27 cellular contexts compared by ENCODE assay signal in genomic region chr18:9449580-9449979, GRCh38. TPM values are rescaled to one million over a fixed set of nuclear protein-coding genes. Genes with fewer than 3 reads are reported as not detected.
DNase-seq lines count a peak whose midpoint lies in the region; ATAC-seq, FAIRE-seq and TF ChIP-seq lines count a peak whose summit lies in the region.
"Had no signal": no experiment of that assay in that cellular context is flagged by ENCODE, and none has a peak within 500 bp of the region (broad histone marks: within the 10 kb centered on the region; RNA-seq: fewer than 3 reads in every experiment).

No MANE protein-coding gene starts in this region.

- DNase-seq in GM23248, result no peak
- peak; percentile 29 to 43 for DNase-seq in cardiac fibroblast (ENCODE audit: low read depth in 2 of 2)
- peak; percentile 24 for DNase-seq in mesendoderm
- DNase-seq in medulla oblongata (ENCODE audit: extremely low spot score), result no peak
- DNase-seq in activated T-cell treated with anti-CD3 and anti-CD28 coated beads, Interleukin-2, amount 50 U/mL, for 4 hours, result no peak
- DNase-seq in activated CD8-positive, alpha-beta T cell treated with anti-CD3 and anti-CD28 coated beads, Interleukin-2, amount 10 ng/mL, durations not matched to agents 7 days and 5 days, result no peak
- no peak for DNase-seq in kidney
- DNase-seq: activated B cell treated with CpG ODN at 0.5 μM for 24 hours; activated CD4-positive, alpha-beta T cell treated with anti-CD3 and anti-CD28 coated beads, Interleukin-2, amount 50 U/mL, for 4 hours; activated CD8-positive, alpha-beta memory T cell treated with anti-CD3 and anti-CD28 coated beads, Interleukin-2, amount 50 U/mL, for 4 hours; activated effector memory CD4-positive, alpha-beta T cell treated with Interleukin-2 at 50 U/mL for 16 hours; activated naive CD8-positive, alpha-beta T cell treated with anti-CD3 and anti-CD28 coated beads for 36 hours; cerebellar nuclear complex; COR-L47; DMS79 treated with DMSO at 0.1 percent for 48 hours; immature natural killer cell; left lung; NCI-H1105 treated with DMSO at 0.1 percent for 48 hours; NCI-H2081; PC-9; SHP77; T-helper 9 cell; upper lobe of left lung had no signal

- no peak overlapping the region for H4K8ac ChIP-seq in mesendoderm (ENCODE audit: low read depth, low read length)

- H3K56ac ChIP-seq in mesendoderm (ENCODE audit: low read length), result no peak overlapping the region

- no peak overlapping the region for H3K4ac ChIP-seq in mesendoderm (ENCODE audit: low read depth, low read length)

- no peak for TF ChIP-seq CTCF in cardiac fibroblast (IDR thresholded peaks at IDR 0.05; ENCODE audit: low read depth, low read length)
- TF ChIP-seq CTCF in kidney (IDR thresholded peaks at IDR 0.05; ENCODE audit: borderline replicate concordance, extremely low read depth, insufficient read depth), result no peak

- no peaks in the 10 kb centered on the region for H4K20me1 ChIP-seq in GM23248 (ENCODE audit: insufficient read depth)
- H4K20me1 ChIP-seq: BLaER1 had no signal

- peaks cover 14% of the 10 kb centered on the region for H3K9me3 Mint-ChIP-seq in activated T-cell treated with anti-CD3 and anti-CD28 coated beads, Interleukin-2, amount 50 U/mL, for 4 hours
- no peaks in the 10 kb centered on the region for H3K9me3 Mint-ChIP-seq in activated CD8-positive, alpha-beta T cell treated with anti-CD3 and anti-CD28 coated beads, Interleukin-2, amount 10 ng/mL, durations not matched to agents 7 days and 5 days (ENCODE audit: insufficient read depth)

- POLR2A ChIA-PET in activated CD8-positive, alpha-beta T cell treated with anti-CD3 and anti-CD28 coated beads, Interleukin-2, amount 10 ng/mL, durations not matched to agents 7 days and 5 days (lab: Charles Lee), result no interaction called here

- peaks cover 2% of the 10 kb centered on the region for H3K36me3 Mint-ChIP-seq in activated T-cell treated with anti-CD3 and anti-CD28 coated beads, Interleukin-2, amount 50 U/mL, for 4 hours (ENCODE audit: insufficient read depth)
- H3K36me3 Mint-ChIP-seq in activated CD8-positive, alpha-beta T cell treated with anti-CD3 and anti-CD28 coated beads, Interleukin-2, amount 10 ng/mL, durations not matched to agents 7 days and 5 days (ENCODE audit: low read depth), result no peaks in the 10 kb centered on the region
- H3K36me3 Mint-ChIP-seq: activated naive CD8-positive, alpha-beta T cell treated with anti-CD3 and anti-CD28 coated beads for 36 hours; immature natural killer cell had no signal

- no peaks in the 10 kb centered on the region for H3K9me2 ChIP-seq in GM23248 (ENCODE audit: insufficient read depth)

- H4K5ac ChIP-seq in mesendoderm (ENCODE audit: low read length), result no peak overlapping the region

- no peaks in the 10 kb centered on the region; the same call in 1 of the 2 replicates for H3F3A ChIP-seq in GM23248 (ENCODE audit: insufficient read depth)

- H3K18ac ChIP-seq in mesendoderm (ENCODE audit: low read length), result no peak overlapping the region

- peaks cover 1% of the 10 kb centered on the region for H3K4me1 Mint-ChIP-seq in activated T-cell treated with anti-CD3 and anti-CD28 coated beads, Interleukin-2, amount 50 U/mL, for 4 hours (ENCODE audit: low read depth)
- no peaks in the 10 kb centered on the region for H3K4me1 Mint-ChIP-seq in activated CD8-positive, alpha-beta T cell treated with anti-CD3 and anti-CD28 coated beads, Interleukin-2, amount 10 ng/mL, durations not matched to agents 7 days and 5 days (ENCODE audit: low read depth)
- H3K4me1 Mint-ChIP-seq: activated B cell treated with CpG ODN at 0.5 μM for 24 hours; activated naive CD8-positive, alpha-beta T cell treated with anti-CD3 and anti-CD28 coated beads for 36 hours; immature natural killer cell had no signal

- no peak overlapping the region for H3K9ac ChIP-seq in GM23248
- H3K9ac ChIP-seq in mesendoderm (ENCODE audit: low read length), result no peak overlapping the region
- H3K9ac ChIP-seq in kidney (ENCODE audit: low read length in 2 of 2), result no peak overlapping the region
- H3K9ac ChIP-seq: BLaER1 had no signal

- H3K27ac ChIP-seq in ACC112 (ENCODE audit: low read depth, low read length), result no peak overlapping the region
- no peak overlapping the region for H3K27ac ChIP-seq in GM23248
- H3K27ac ChIP-seq in mesendoderm (ENCODE audit: low read depth, low read length), result no peak overlapping the region
- H3K27ac ChIP-seq in kidney (ENCODE audit: low read depth in 2 of 2, low read length in 2 of 2), result no peak overlapping the region
- H3K27ac ChIP-seq: A549, BLaER1, left lung, PC-9, prostate gland, upper lobe of left lung had no signal

- H3K79me1 ChIP-seq in mesendoderm (ENCODE audit: low read length), result no peaks in the 10 kb centered on the region

- no peak overlapping the region for H3K4me3 Mint-ChIP-seq in activated T-cell treated with anti-CD3 and anti-CD28 coated beads, Interleukin-2, amount 50 U/mL, for 4 hours
- H3K4me3 Mint-ChIP-seq in activated CD8-positive, alpha-beta T cell treated with anti-CD3 and anti-CD28 coated beads, Interleukin-2, amount 10 ng/mL, durations not matched to agents 7 days and 5 days, result no peak overlapping the region
- H3K4me3 Mint-ChIP-seq: activated B cell treated with CpG ODN at 0.5 μM for 24 hours; activated naive CD8-positive, alpha-beta T cell treated with anti-CD3 and anti-CD28 coated beads for 36 hours; immature natural killer cell had no signal

- no peak overlapping the region for H3K23ac ChIP-seq in mesendoderm (ENCODE audit: low read length)

- peak overlapping the region; percentile 20 for H2AFZ ChIP-seq in ACC112 (ENCODE audit: low read length, unreplicated experiment)
- H2AFZ ChIP-seq in GM23248, result peak overlapping the region; percentile 31; the same call in 1 of the 2 replicates
- H2AFZ ChIP-seq: PC-9 had no signal

- H3K36me3 ChIP-seq in ACC112 (ENCODE audit: insufficient read depth, low read length), result no peaks in the 10 kb centered on the region
- no peaks in the 10 kb centered on the region for H3K36me3 ChIP-seq in GM23248 (ENCODE audit: low read depth)
- no peaks in the 10 kb centered on the region for H3K36me3 ChIP-seq in mesendoderm (ENCODE audit: control insufficient read depth, insufficient read depth, low read length)
- H3K36me3 ChIP-seq in kidney (ENCODE audit: control insufficient read depth in 1 of 2, insufficient read depth in 2 of 2, low read length in 2 of 2), result no peaks in the 10 kb centered on the region
- H3K36me3 ChIP-seq: BLaER1, left lung, prostate gland, upper lobe of left lung had no signal

- H3K9me3 ChIP-seq in GM23248 (ENCODE audit: low read depth) (no peaks in the 10 kb centered on the region), kidney (ENCODE audit: control insufficient read depth in 1 of 2, low read length in 2 of 2) (no peaks in the 10 kb centered on the region)
- H3K9me3 ChIP-seq: prostate gland had no signal

- H3K4me1 ChIP-seq in ACC112 (ENCODE audit: control insufficient read depth, insufficient read depth, low read length, unreplicated experiment) (no peaks in the 10 kb centered on the region), GM23248 (ENCODE audit: insufficient read depth) (no peaks in the 10 kb centered on the region), mesendoderm (ENCODE audit: control insufficient read depth, low read depth, low read length) (no peaks in the 10 kb centered on the region), kidney (ENCODE audit: control insufficient read depth in 1 of 2, insufficient read depth in 1 of 2, low read depth in 1 of 2, low read length in 2 of 2) (no peaks in the 10 kb centered on the region)
- H3K4me1 ChIP-seq: A549, BLaER1, left lung, prostate gland, upper lobe of left lung had no signal

- ATAC-seq in activated T-cell treated with anti-CD3 and anti-CD28 coated beads, Interleukin-2, amount 50 U/mL, for 4 hours, result no peak
- no peak for ATAC-seq in activated CD8-positive, alpha-beta T cell treated with anti-CD3 and anti-CD28 coated beads, Interleukin-2, amount 10 ng/mL, durations not matched to agents 7 days and 5 days
- ATAC-seq: A549, left lung had no signal

- H2BK15ac ChIP-seq in mesendoderm (replicated peaks; ENCODE audit: low read depth), result no peak overlapping the region

- no peaks in the 10 kb centered on the region for H3K27me3 ChIP-seq in ACC112 (ENCODE audit: insufficient read depth, low read length)
- H3K27me3 ChIP-seq in GM23248 (replicated peaks; ENCODE audit: insufficient read depth), result no peaks in the 10 kb centered on the region
- no peaks in the 10 kb centered on the region for H3K27me3 ChIP-seq in mesendoderm (ENCODE audit: insufficient read depth, low read length, poor library complexity)
- H3K27me3 ChIP-seq: BLaER1, left lung, upper lobe of left lung had no signal

- H2BK120ac ChIP-seq in mesendoderm (ENCODE audit: low read depth, low read length), result no peak overlapping the region

- H3K4me3 ChIP-seq in ACC112 (ENCODE audit: low read depth, low read length) (no peak overlapping the region), GM23248 (no peak overlapping the region), cardiac fibroblast (replicated peaks in 1 of 2; ENCODE audit: low read depth in 2 of 2, low read length in 2 of 2) (no peak overlapping the region), mesendoderm (ENCODE audit: low read length) (no peak overlapping the region), kidney (ENCODE audit: low read length in 2 of 2) (no peak overlapping the region)
- H3K4me3 ChIP-seq: A549, BLaER1, left lung, PC-9, prostate gland, upper lobe of left lung had no signal

- no peak overlapping the region for H3K27ac Mint-ChIP-seq in activated CD8-positive, alpha-beta T cell treated with anti-CD3 and anti-CD28 coated beads, Interleukin-2, amount 10 ng/mL, durations not matched to agents 7 days and 5 days
- H3K27ac Mint-ChIP-seq: activated B cell treated with CpG ODN at 0.5 μM for 24 hours; activated naive CD8-positive, alpha-beta T cell treated with anti-CD3 and anti-CD28 coated beads for 36 hours; immature natural killer cell had no signal

- CTCF ChIA-PET in activated CD8-positive, alpha-beta T cell treated with anti-CD3 and anti-CD28 coated beads, Interleukin-2, amount 10 ng/mL, durations not matched to agents 7 days and 5 days (lab: Charles Lee), result no interaction called here

- H3K79me2 ChIP-seq in ACC112 (ENCODE audit: control insufficient read depth, insufficient read depth, low read length, unreplicated experiment) (no peaks in the 10 kb centered on the region), GM23248 (ENCODE audit: insufficient read depth) (no peaks in the 10 kb centered on the region), mesendoderm (ENCODE audit: control insufficient read depth, insufficient read depth, low read length) (no peaks in the 10 kb centered on the region)

- H2BK5ac ChIP-seq in mesendoderm (ENCODE audit: low read length), result no peak overlapping the region

- WGBS in GM23248 (ENCODE audit: low coverage in 1 of 2, low lambda C conversion rate in 2 of 2, missing lambda C conversion rate in 2 of 2), 2 experiments, result 44 to 47% methylated on average over 9 of the region's 9 CpGs
- WGBS in mesendoderm (ENCODE audit: extremely low coverage, insufficient coverage, low lambda C conversion rate), result no CpG with 5 or more reads among the region's 9 CpGs

- in situ Hi-C loops in GM23248 (cut with MboI), result no loop called here

- peaks cover 18% of the 10 kb centered on the region for H3K27me3 Mint-ChIP-seq in activated T-cell treated with anti-CD3 and anti-CD28 coated beads, Interleukin-2, amount 50 U/mL, for 4 hours (ENCODE audit: low read depth)
- peaks cover 10% of the 10 kb centered on the region for H3K27me3 Mint-ChIP-seq in activated CD8-positive, alpha-beta T cell treated with anti-CD3 and anti-CD28 coated beads, Interleukin-2, amount 10 ng/mL, durations not matched to agents 7 days and 5 days (ENCODE audit: low read depth)
- H3K27me3 Mint-ChIP-seq: activated naive CD8-positive, alpha-beta T cell treated with anti-CD3 and anti-CD28 coated beads for 36 hours had no signal

- FAIRE-seq in kidney (lab: Jason Lieb, UNC), result no peak
- FAIRE-seq: A549 had no signal

- intact Hi-C loops in kidney (cut with DNase I), result no loop called here

- H3K4me2 ChIP-seq in GM23248 (ENCODE audit: unreplicated experiment), result no peak overlapping the region
- H3K4me2 ChIP-seq in mesendoderm (ENCODE audit: low read length), result no peak overlapping the region
- H3K4me2 ChIP-seq: A549, BLaER1, PC-9 had no signal

- no peak overlapping the region for H2AK5ac ChIP-seq in mesendoderm (ENCODE audit: low read length)

RNA-seq across cellular contexts. Expression of gene RALBP1, which starts 25.7 kb away (rescaled TPM):
- total RNA-seq in GM23248 (2014; rRNA removed; shearing (Covaris generic)), result 83.9 and 90.4 TPM in 2 replicates
- polyA plus RNA-seq in GM23248 (2016; fragmentation: Nextera tagmentation; extraction: Ambion mirVana) (44.7 and 49.9 TPM in 2 replicates), kidney (ENCODE audit: insufficient read depth, low read depth, low replicate concordance) (59.5 TPM)
- 103 TPM for polyA plus RNA-seq in mesendoderm (2013, experiment 1 of 2)
- 104 TPM for polyA plus RNA-seq in mesendoderm (2013, experiment 2 of 2)
- total RNA-seq in activated T-cell treated with anti-CD3 and anti-CD28 coated beads, Interleukin-2, amount 50 U/mL, for 4 hours, result 10 to 100 TPM; 31.1 to 32.6 (median 31.7) TPM
- 10 to 100 TPM; 48.6 to 51.2 TPM for total RNA-seq in activated CD8-positive, alpha-beta T cell treated with anti-CD3 and anti-CD28 coated beads, Interleukin-2, amount 10 ng/mL, durations not matched to agents 7 days and 5 days
- 64.3 TPM for total RNA-seq in kidney

Comparison
In these comparisons a context has a peak if more than half of its experiments do, and no peak if none do; other contexts are left out.
1. DNase-seq: peak in cardiac fibroblast (2 of 2) and mesendoderm (single experiment); none in GM23248 (single experiment), medulla oblongata (single experiment), activated T-cell treated with anti-CD3 and anti-CD28 coated beads, Interleukin-2, amount 50 U/mL, for 4 hours (single experiment), activated CD8-positive, alpha-beta T cell treated with anti-CD3 and anti-CD28 coated beads, Interleukin-2, amount 10 ng/mL, durations not matched to agents 7 days and 5 days (single experiment) and kidney (single experiment).